Comparison of ENCODE assay signal across 10 cellular contexts in genomic region chr10:3622845-3623621, GRCh38.
A peak's percentile ranks its signal among the peaks of the same experiment; 100 is the strongest.
DNase-seq lines count a peak whose midpoint lies in the region; ATAC-seq and TF ChIP-seq lines count a peak whose summit lies in the region.
"Had no signal": no experiment of that assay in that cellular context is flagged by ENCODE, and none has a peak within 500 bp of the region (broad histone marks: within the 10 kb centered on the region; RNA-seq: fewer than 3 reads in every experiment).

No MANE protein-coding gene starts in this region.

- peaks cover 9 to 23% (median 14%) of the 10 kb centered on the region in 3 experiments; a peak in 6 of 7 replicates for H3K36me3 Mint-ChIP-seq in H9 (ENCODE audit: insufficient read depth in 1 of 3, low read depth in 3 of 3)

- H3K79me2 ChIP-seq in H9 (ENCODE audit: insufficient read depth, low read length) = no peaks in the 10 kb centered on the region

- H4K20me1 ChIP-seq in BLaER1 (no peaks in the 10 kb centered on the region), H9 (ENCODE audit: control insufficient read depth, insufficient read depth, insufficient read length) (no peaks in the 10 kb centered on the region)

- no peak overlapping the region for H3K9ac ChIP-seq in BLaER1
- no peak overlapping the region for H3K9ac ChIP-seq in H9 (ENCODE audit: extremely low read depth, insufficient read length, low read length)

- DNase-seq in M059J (ENCODE audit: low read depth) (peak; percentile 72), HK-2 (ENCODE audit: unreplicated experiment) (no peak), DMS53 treated with DMSO at 0.1 percent for 48 hours (lab: John Stamatoyannopoulos, UW; ENCODE audit: unreplicated experiment) (no peak), H9 (no peak)
- DNase-seq: kidney glomerular epithelial cell had no signal

- no peak overlapping the region for H2BK20ac ChIP-seq in H9 (ENCODE audit: low read depth, low read length, poor library complexity, severe bottlenecking)

- H3K4ac ChIP-seq in H9 (ENCODE audit: low read depth, low read length) = no peak overlapping the region

- no peak overlapping the region for H4K5ac ChIP-seq in H9 (ENCODE audit: insufficient read length, low read depth, low read length)

- 33 to 56% methylated on average over 2 to 3 of the region's 3 CpGs for WGBS in gastroesophageal sphincter (ENCODE audit: low coverage in 1 of 2), 2 donors
- WGBS in H9 (ENCODE audit: extremely low coverage, insufficient read length, low lambda C conversion rate) = no CpG with 5 or more reads among the region's 3 CpGs

- peaks cover 14 to 36% of the 10 kb centered on the region in 2 experiments for H3K4me1 Mint-ChIP-seq in H9

- no peak overlapping the region for H3K4me3 Mint-ChIP-seq in H9

- H3K27me3 ChIP-seq in BLaER1 (no peaks in the 10 kb centered on the region), gastroesophageal sphincter (no peaks in the 10 kb centered on the region), H9 (ENCODE audit: insufficient read depth, low read length) (no peaks in the 10 kb centered on the region)

- H3K23ac ChIP-seq in H9 (ENCODE audit: insufficient read length, low read depth, low read length) = no peak overlapping the region

- peak overlapping the region in 1 of 3 experiments; percentile 45; a peak in 2 of 7 replicates for H3K27ac Mint-ChIP-seq in H9

- no peak overlapping the region for H2BK120ac ChIP-seq in H9 (ENCODE audit: low read depth, low read length, poor library complexity, severe bottlenecking)

- H3K9me3 ChIP-seq in BLaER1 = peaks cover 37% of the 10 kb centered on the region
- H3K9me3 ChIP-seq in gastroesophageal sphincter = peaks cover 0 to 7% (median 0%) of the 10 kb centered on the region in 3 donors
- H3K9me3 ChIP-seq in H9 (ENCODE audit: control insufficient read depth, low read depth, low read length) = no peaks in the 10 kb centered on the region

- no peak overlapping the region for H2AK5ac ChIP-seq in H9 (ENCODE audit: insufficient read length, low read length)

- H3K36me3 ChIP-seq in BLaER1 = no peaks in the 10 kb centered on the region
- H3K36me3 ChIP-seq in gastroesophageal sphincter = no peaks in the 10 kb centered on the region

- H2BK15ac ChIP-seq in H9 (ENCODE audit: low read depth, low read length) = no peak overlapping the region; the same call in 1 of the 2 replicates

- no peak for TF ChIP-seq EP300 in gastroesophageal sphincter (IDR thresholded peaks at IDR 0.05)

- no peaks in the 10 kb centered on the region for H3K79me1 ChIP-seq in H9 (ENCODE audit: insufficient read depth, low read depth, low read length, poor library complexity, severe bottlenecking)

- H3K27me3 Mint-ChIP-seq in H9 (ENCODE audit: low read depth) = no peaks in the 10 kb centered on the region

- H2AFZ ChIP-seq in H9 (ENCODE audit: low read length) = no peak overlapping the region

- H3K18ac ChIP-seq in H9 (ENCODE audit: insufficient read length, low read depth, low read length) = no peak overlapping the region

- H4K8ac ChIP-seq in H9 (replicated peaks; ENCODE audit: insufficient read length, low read depth, low read length) = no peak overlapping the region

- TF ChIP-seq POLR2A in gastroesophageal sphincter (IDR thresholded peaks at IDR 0.05) = no peak

- no peaks in the 10 kb centered on the region for H3K23me2 ChIP-seq in H9 (ENCODE audit: insufficient read length, low read depth, low read length, poor library complexity, severe bottlenecking)

- peaks cover 18 to 29% of the 10 kb centered on the region in 2 experiments for H3K9me3 Mint-ChIP-seq in H9

- no peak overlapping the region for H3K4me3 ChIP-seq in BLaER1
- H3K4me3 ChIP-seq in gastroesophageal sphincter = no peak overlapping the region

- no peak overlapping the region for H2BK12ac ChIP-seq in H9 (ENCODE audit: insufficient read length, low read depth, low read length)

- H3K27ac ChIP-seq in BLaER1 = peak overlapping the region; percentile 36; the same call in 1 of the 2 replicates
- peak overlapping the region; percentile 69 to 73 (median 72) for H3K27ac ChIP-seq in gastroesophageal sphincter
- no peak overlapping the region for H3K27ac ChIP-seq in H9 (ENCODE audit: insufficient read length, low read depth, low read length)
- H3K27ac ChIP-seq: VCaP had no signal

- TF ChIP-seq CTCF in gastroesophageal sphincter (IDR thresholded peaks at IDR 0.05) (no peak), H9 (conservative IDR thresholded peaks at IDR 0.05) (no peak)

- no peak overlapping the region for H3K14ac ChIP-seq in H9 (ENCODE audit: insufficient read depth, low read length)

- no peak overlapping the region for H4K91ac ChIP-seq in H9 (ENCODE audit: insufficient read length, low read depth, low read length)

- ATAC-seq in GM19372 (IDR thresholded peaks at IDR 0.05; ENCODE audit: low read depth, unreplicated experiment) (peak; percentile 37), gastroesophageal sphincter (no peak), HG03045 (IDR thresholded peaks at IDR 0.05; ENCODE audit: unreplicated experiment) (no peak)

- no peak overlapping the region for H3T11ph ChIP-seq in H9 (ENCODE audit: low read length)

- peaks cover 44% of the 10 kb centered on the region for H3K4me1 ChIP-seq in BLaER1
- H3K4me1 ChIP-seq in gastroesophageal sphincter = peaks cover 0 to 31% (median 8%) of the 10 kb centered on the region in 3 donors
- H3K4me1 ChIP-seq in H9 (ENCODE audit: insufficient read depth, low read length) = peaks cover 8% of the 10 kb centered on the region; the same call in 1 of the 2 replicates

- no peak overlapping the region for H2BK5ac ChIP-seq in H9 (ENCODE audit: insufficient read length, low read length)

- H3K56ac ChIP-seq in H9 (ENCODE audit: insufficient read length, low read depth, low read length) = no peak overlapping the region

- peak overlapping the region; percentile 48 for H3K4me2 ChIP-seq in BLaER1
- H3K4me2 ChIP-seq in H9 (ENCODE audit: insufficient read depth, insufficient read length, low read length) = no peak overlapping the region
